9 cellular contexts compared by ENCODE assay signal in genomic region chr22:20514658-20515406, GRCh38. TPM values are rescaled to one million over a fixed set of nuclear protein-coding genes. Genes with fewer than 3 reads are reported as not detected.
A peak's percentile ranks its signal among the peaks of the same experiment; 100 is the strongest.
DNase-seq lines count a peak whose midpoint lies in the region; ATAC-seq and TF ChIP-seq lines count a peak whose summit lies in the region.
"Had no signal": no experiment of that assay in that cellular context is flagged by ENCODE, and none has a peak within 500 bp of the region (broad histone marks: within the 10 kb centered on the region; RNA-seq: fewer than 3 reads in every experiment).

No MANE protein-coding gene starts in this region.

- H3K79me2 ChIP-seq in OCI-LY7 (ENCODE audit: insufficient read depth, low read depth, low read length): peaks cover 65% of the 10 kb centered on the region

- no peak overlapping the region for H3K4me3 ChIP-seq in WERI-Rb-1 (ENCODE audit: low read depth, low read length)
- H3K4me3 ChIP-seq in OCI-LY7 (ENCODE audit: low read depth, low read length, poor library complexity, severe bottlenecking): no peak overlapping the region

- H3K4me1 ChIP-seq in OCI-LY7 (ENCODE audit: insufficient read depth, low read length, poor library complexity, severe bottlenecking): peaks cover 18% of the 10 kb centered on the region

- H2AFZ ChIP-seq in OCI-LY7 (ENCODE audit: low read length): no peak overlapping the region

- peak; percentile 74 for DNase-seq in Daoy (ENCODE audit: low read depth)
- peak; percentile 41 for DNase-seq in NCI-H226
- peak; percentile 77 for DNase-seq in renal cortical epithelial cell (ENCODE audit: low read depth)
- no peak for DNase-seq in WERI-Rb-1
- DNase-seq in OCI-LY7 (ENCODE audit: low spot score): no peak
- DNase-seq: hippocampal formation; stimulated activated naive CD4-positive, alpha-beta T cell had no signal

- peaks cover 20% of the 10 kb centered on the region for H4K20me1 ChIP-seq in OCI-LY7 (ENCODE audit: insufficient read depth, low read length)

- TF ChIP-seq CTCF in WERI-Rb-1 (IDR thresholded peaks at IDR 0.05; ENCODE audit: low read depth, low read length): no peak
- no peak for TF ChIP-seq CTCF in OCI-LY7 (conservative IDR thresholded peaks at IDR 0.05; ENCODE audit: low read length)

- no peak overlapping the region for H3K4me2 ChIP-seq in OCI-LY7 (ENCODE audit: low read length)

- ATAC-seq in esophagus mucosa (peak; percentile 88), HG03469 (IDR thresholded peaks at IDR 0.05; ENCODE audit: unreplicated experiment) (no peak)

- H3K27ac ChIP-seq in WERI-Rb-1: no peak overlapping the region
- no peak overlapping the region for H3K27ac ChIP-seq in OCI-LY7 (ENCODE audit: low read depth, low read length, poor library complexity, severe bottlenecking)

- intact Hi-C loops in OCI-LY7 (cut with micrococcal nuclease; ENCODE audit: unreplicated experiment): loop anchor here (5.0 kb wide), 1 partner anchor 37 kb away; no protein-coding TSS in a partner anchor

- H3K36me3 ChIP-seq in WERI-Rb-1: peaks cover 31% of the 10 kb centered on the region
- H3K36me3 ChIP-seq in OCI-LY7 (ENCODE audit: insufficient read depth, low read length): peaks cover 60% of the 10 kb centered on the region

- no peaks in the 10 kb centered on the region for H3K9me3 ChIP-seq in WERI-Rb-1 (ENCODE audit: severe bottlenecking)
- H3K9me3 ChIP-seq in OCI-LY7 (ENCODE audit: low read length): no peaks in the 10 kb centered on the region

- no peaks in the 10 kb centered on the region for H3K9me2 ChIP-seq in OCI-LY7 (ENCODE audit: insufficient read depth, low read length)

- no TSS peak for BruUV-seq in OCI-LY7 (replicated peaks; lab: Mats Ljungman, UMichigan)

- CTCF ChIA-PET in OCI-LY7 (lab: Charles Lee; ENCODE audit: unreplicated experiment): no interaction called here

- POLR2A ChIA-PET in OCI-LY7 (lab: Charles Lee): interaction anchor here (0.9 kb wide), 1 partner anchor 16 kb away, joined by 3 read pairs; no protein-coding TSS in a partner anchor

- H3K27me3 ChIP-seq in WERI-Rb-1 (ENCODE audit: insufficient read depth, low read depth, severe bottlenecking): no peaks in the 10 kb centered on the region

RNA-seq across cellular contexts. Expression of gene MED15, which starts 7.4 kb away (rescaled TPM):
- total RNA-seq in Daoy (2014; rRNA removed; shearing (Covaris generic)): 23.4 and 24.5 TPM in 2 replicates
- total RNA-seq in esophagus mucosa (51.7 TPM), renal cortical epithelial cell (41.5 and 69.2 TPM in 2 replicates), OCI-LY7 (2022) (62.5 and 79.2 TPM in 2 replicates)
- total RNA-seq in OCI-LY7 (2014; rRNA removed; shearing (Covaris generic)): 26.7 and 28.7 TPM in 2 replicates

RNA-seq across cellular contexts. Expression of gene KLHL22, which starts 19.2 kb away (rescaled TPM):
- 7.4 and 31.1 TPM in 2 replicates for total RNA-seq in Daoy (2014; rRNA removed; shearing (Covaris generic))
- total RNA-seq in esophagus mucosa (5.0 TPM), renal cortical epithelial cell (18.9 and 25.5 TPM in 2 replicates), OCI-LY7 (2022) (32.9 and 38.1 TPM in 2 replicates)
- 11.4 and 14.8 TPM in 2 replicates for total RNA-seq in OCI-LY7 (2014; rRNA removed; shearing (Covaris generic))

Comparison
In these comparisons a context has a peak if more than half of its experiments do, and no peak if none do; other contexts are left out.
1. DNase-seq: peak in Daoy (single experiment), NCI-H226 (single experiment) and renal cortical epithelial cell (single experiment); none in WERI-Rb-1 (single experiment) and OCI-LY7 (single experiment).